ENCODE assay signal across 8 cellular contexts in genomic region chr12:103956515-103957027, GRCh38. TPM values are rescaled to one million over a fixed set of nuclear protein-coding genes. Genes with fewer than 3 reads are reported as not detected.
DNase-seq lines count a peak whose midpoint lies in the region; ATAC-seq, FAIRE-seq and TF ChIP-seq lines count a peak whose summit lies in the region.

No MANE protein-coding gene starts in this region.

- no peak for FAIRE-seq in GM12891 (lab: Jason Lieb, UNC)

- H3K27ac Mint-ChIP-seq in Calu3 (ENCODE audit: unreplicated experiment) (peak overlapping the region; percentile 92), IgD-negative memory B cell (peak overlapping the region; percentile 92 to 97 (median 95))

- BruUV-seq in Calu3 (replicated peaks; lab: Mats Ljungman, UMichigan) = no TSS peak

- no peaks in the 10 kb centered on the region for H3K9me3 Mint-ChIP-seq in Calu3 (ENCODE audit: low read depth, unreplicated experiment)
- H3K9me3 Mint-ChIP-seq in IgD-negative memory B cell = no peaks in the 10 kb centered on the region

- no peak for TF ChIP-seq CTCF in Calu3 (IDR thresholded peaks at IDR 0.05; ENCODE audit: unreplicated experiment)
- no peak for TF ChIP-seq CTCF in astrocyte of the spinal cord (IDR thresholded peaks at IDR 0.05; ENCODE audit: low read depth, low read length)
- TF ChIP-seq CTCF in suprapubic skin (IDR thresholded peaks at IDR 0.05) = no peak

- peak; percentile 36 for DNase-seq in Calu3
- no peak for DNase-seq in astrocyte of the spinal cord (ENCODE audit: low read depth, low spot score)
- DNase-seq in kidney tubule cell (ENCODE audit: low spot score) = peak; percentile 50
- no peak for DNase-seq in suprapubic skin (ENCODE audit: low spot score in 2 of 2)
- DNase-seq in GM12891 (ENCODE audit: insufficient read length, low spot score) = no peak
- no peak for DNase-seq in hepatic stellate cell (ENCODE audit: low spot score)

- WGBS in suprapubic skin = 0% methylated on average over 5 of the region's 31 CpGs

- H3K27me3 Mint-ChIP-seq in Calu3 (ENCODE audit: unreplicated experiment) (no peaks in the 10 kb centered on the region), IgD-negative memory B cell (no peaks in the 10 kb centered on the region)

- intact Hi-C loops in Calu3 (cut with micrococcal nuclease; ENCODE audit: unreplicated experiment) = loop anchor here (5.0 kb wide), 1 partner anchor 74 kb away; no protein-coding TSS in a partner anchor

- H3K4me3 Mint-ChIP-seq in Calu3 (ENCODE audit: low read depth, unreplicated experiment) (peak overlapping the region; percentile 77), IgD-negative memory B cell (peak overlapping the region; percentile 93 to 99 (median 98))

- TF ChIP-seq POLR2A in suprapubic skin (IDR thresholded peaks at IDR 0.05) (no peak), GM12891 (IDR thresholded peaks at IDR 0.05; ENCODE audit: low read depth, low read length) (no peak)

- peak; percentile 7 for ATAC-seq in GM21447 (IDR thresholded peaks at IDR 0.05; ENCODE audit: unreplicated experiment)

- H3K4me3 ChIP-seq in astrocyte of the spinal cord (ENCODE audit: low read depth, low read length) (peak overlapping the region; percentile 83), suprapubic skin (peak overlapping the region; percentile 79)

- peak overlapping the region; percentile 87 for H3K27ac ChIP-seq in suprapubic skin

- peaks cover 27% of the 10 kb centered on the region for H3K36me3 ChIP-seq in suprapubic skin

- H3K4me1 Mint-ChIP-seq in Calu3 (ENCODE audit: low read depth, unreplicated experiment) (peaks cover 29% of the 10 kb centered on the region), IgD-negative memory B cell (peaks cover 18 to 19% (median 18%) of the 10 kb centered on the region in 3 donors)

- CTCF ChIA-PET in Calu3 (lab: Charles Lee) = interaction anchor here (0.7 to 1.5 kb wide), 3 partner anchors 9 to 107 kb away, joined by 3 to 6 read pairs (median 3); partner anchors contain the start of genes HSP90B1 and TDG

- in situ Hi-C loops in astrocyte of the spinal cord (cut with HindIII; ENCODE audit: low sequenced_read_pairs) = no loop called here

- H3K9me3 ChIP-seq in suprapubic skin = no peaks in the 10 kb centered on the region

- H3K27me3 ChIP-seq in suprapubic skin = no peaks in the 10 kb centered on the region

- H3K4me1 ChIP-seq in suprapubic skin = peaks cover 20% of the 10 kb centered on the region

- peaks cover 54% of the 10 kb centered on the region for H3K36me3 Mint-ChIP-seq in Calu3 (ENCODE audit: insufficient read depth, unreplicated experiment)
- H3K36me3 Mint-ChIP-seq in IgD-negative memory B cell = no peaks in the 10 kb centered on the region

- TF ChIP-seq EP300 in suprapubic skin (IDR thresholded peaks at IDR 0.05) = no peak

TF ChIP-seq in GM12891, 5 proteins besides CTCF, POLR2A, EP300 and RAD21:
- no peak for TF ChIP-seq POLR2AphosphoS5 (IDR thresholded peaks at IDR 0.05; ENCODE audit: low read depth, low read length)
- TF ChIP-seq SPI1 (IDR thresholded peaks at IDR 0.05; ENCODE audit: low read depth, low read length) = no peak
- no peak for TF ChIP-seq PAX5 (IDR thresholded peaks at IDR 0.05; ENCODE audit: insufficient read depth, low read length, severe bottlenecking)
- no peak for TF ChIP-seq POU2F2 (IDR thresholded peaks at IDR 0.05; ENCODE audit: low read depth, low read length)
- TF ChIP-seq TAF1 (IDR thresholded peaks at IDR 0.05; ENCODE audit: low read depth, low read length) = no peak

RNA-seq across cellular contexts. Expression of gene TDG, which starts 9.1 kb away (rescaled TPM):
- total RNA-seq in Calu3 (2022) (33.5 and 35.3 TPM in 2 replicates), suprapubic skin (10 to 100 TPM; 23.4 to 42.2 (median 24.2) TPM)
- polyA plus RNA-seq in IgD-negative memory B cell = 19.3 TPM
- polyA plus RNA-seq in GM12891 (2012; ENCODE audit: low read depth, missing spikeins) = 20.0 TPM

RNA-seq across cellular contexts. Expression of gene HSP90B1, which starts 26.4 kb away (rescaled TPM):
- 1,299 and 1,328 TPM in 2 replicates for total RNA-seq in Calu3 (2022)
- 274 TPM for polyA plus RNA-seq in IgD-negative memory B cell
- total RNA-seq in suprapubic skin = 100 to 1,000 TPM; 138 to 156 (median 141) TPM
- polyA plus RNA-seq in GM12891 (2012; ENCODE audit: low read depth, missing spikeins) = 375 TPM

Comparison
In these comparisons a context has a peak if more than half of its experiments do, and no peak if none do; other contexts are left out.
1. DNase-seq: peak in Calu3 (single experiment) and kidney tubule cell (single experiment); none in astrocyte of the spinal cord (single experiment), suprapubic skin (0 of 2), GM12891 (single experiment) and hepatic stellate cell (single experiment).